In genomic region chr11:94131363-94132115, GRCh38 we compare ENCODE assay signal across 9 cellular contexts. TPM values are rescaled to one million over a fixed set of nuclear protein-coding genes. Genes with fewer than 3 reads are reported as not detected.
DNase-seq lines count a peak whose midpoint lies in the region; ATAC-seq and TF ChIP-seq lines count a peak whose summit lies in the region.
"Had no signal": no experiment of that assay in that cellular context is flagged by ENCODE, and none has a peak within 500 bp of the region (broad histone marks: within the 10 kb centered on the region; RNA-seq: fewer than 3 reads in every experiment).

No MANE protein-coding gene starts in this region.

- peaks cover 60% of the 10 kb centered on the region for H3K4me1 ChIP-seq in HUES48 (ENCODE audit: control insufficient read depth, insufficient read depth, low read length)
- H3K4me1 ChIP-seq in foreskin keratinocyte = peaks cover 43% of the 10 kb centered on the region

- ATAC-seq in SK-N-SH treated with all-trans-retinoic acid at 6 μM for 48 hours = no peak
- ATAC-seq in foreskin keratinocyte = peak; percentile 4
- ATAC-seq in GM19324 (IDR thresholded peaks at IDR 0.05; ENCODE audit: low FRiP score, unreplicated experiment) = no peak
- no peak for ATAC-seq in GM21723 (IDR thresholded peaks at IDR 0.05; ENCODE audit: unreplicated experiment)

- no peak overlapping the region for H3K27ac Mint-ChIP-seq in activated T-helper 2 cell treated with anti-CD3 and anti-CD28 coated beads, Interferon-gamma antibody, Interleukin-2, Interleukin-4, amounts not matched to agents 10 μg/mL and 5 μg/mL and 100 μg/mL, durations not matched to agents 14 hours and 24 hours and 36 hours
- H3K27ac Mint-ChIP-seq: progenitor cell of endocrine pancreas had no signal

- H3K9me3 ChIP-seq in HUES48 (ENCODE audit: control insufficient read depth, insufficient read depth, low read length) = no peaks in the 10 kb centered on the region

- H3K27me3 Mint-ChIP-seq in activated T-helper 2 cell treated with anti-CD3 and anti-CD28 coated beads, Interferon-gamma antibody, Interleukin-2, Interleukin-4, amounts not matched to agents 10 μg/mL and 5 μg/mL and 100 μg/mL, durations not matched to agents 14 hours and 24 hours and 36 hours (ENCODE audit: low read depth) = no peaks in the 10 kb centered on the region
- H3K27me3 Mint-ChIP-seq: progenitor cell of endocrine pancreas had no signal

- no peak overlapping the region for H3K4me3 Mint-ChIP-seq in activated T-helper 2 cell treated with anti-CD3 and anti-CD28 coated beads, Interferon-gamma antibody, Interleukin-2, Interleukin-4, amounts not matched to agents 10 μg/mL and 5 μg/mL and 100 μg/mL, durations not matched to agents 14 hours and 24 hours and 36 hours (ENCODE audit: low read depth)

- TF ChIP-seq CTCF in foreskin keratinocyte (conservative IDR thresholded peaks at IDR 0.05) = no peak

- peaks cover 8% of the 10 kb centered on the region for H3K36me3 Mint-ChIP-seq in activated T-helper 2 cell treated with anti-CD3 and anti-CD28 coated beads, Interferon-gamma antibody, Interleukin-2, Interleukin-4, amounts not matched to agents 10 μg/mL and 5 μg/mL and 100 μg/mL, durations not matched to agents 14 hours and 24 hours and 36 hours (ENCODE audit: low read depth)

- intact Hi-C loops in activated T-helper 2 cell treated with anti-CD3 and anti-CD28 coated beads, Interferon-gamma antibody, Interleukin-2, Interleukin-4, amounts not matched to agents 10 μg/mL and 5 μg/mL and 100 μg/mL, durations not matched to agents 14 hours and 24 hours and 36 hours (cut with micrococcal nuclease) = loop anchor here (10.0 kb wide), 4 partner anchors 347 to 963 kb away; partner anchors contain the start of genes CWC15, KDM4D and MED17

- H3K27ac ChIP-seq in HUES48 (ENCODE audit: low read depth, low read length) = no peak overlapping the region
- H3K27ac ChIP-seq in foreskin keratinocyte = peak overlapping the region; percentile 90
- peak overlapping the region in 17 of 21 experiments; percentile 35 to 97 (median 92) for H3K27ac ChIP-seq in skin epidermis

- H3K4me3 ChIP-seq in HUES48 (ENCODE audit: low read depth, low read length) (peak overlapping the region; percentile 87), skin epidermis (peak overlapping the region in 6 of 7 experiments; percentile 8 to 94 (median 81))

- peaks cover 3% of the 10 kb centered on the region; the same call in 1 of the 2 replicates for H3K27me3 ChIP-seq in HUES48 (ENCODE audit: control insufficient read depth, insufficient read depth, low read length)
- H3K27me3 ChIP-seq in foreskin keratinocyte = no peaks in the 10 kb centered on the region

- DNase-seq in foreskin keratinocyte (peak in 1 of 2 donors; percentile 66), HuH-7.5 (ENCODE audit: low spot score) (no peak)
- no peak for DNase-seq in activated T-helper 2 cell treated with anti-CD3 and anti-CD28 coated beads, Interferon-gamma antibody, Interleukin-2, Interleukin-4, amounts not matched to agents 10 μg/mL and 5 μg/mL and 100 μg/mL, durations not matched to agents 14 hours and 24 hours and 36 hours (ENCODE audit: low spot score)

- H3K36me3 ChIP-seq in HUES48 (ENCODE audit: control insufficient read depth, insufficient read depth, low read length) = no peaks in the 10 kb centered on the region

- H3K9ac ChIP-seq in HUES48 (ENCODE audit: low read depth, low read length) = no peak overlapping the region

- no peaks in the 10 kb centered on the region for H3K9me3 Mint-ChIP-seq in activated T-helper 2 cell treated with anti-CD3 and anti-CD28 coated beads, Interferon-gamma antibody, Interleukin-2, Interleukin-4, amounts not matched to agents 10 μg/mL and 5 μg/mL and 100 μg/mL, durations not matched to agents 14 hours and 24 hours and 36 hours

- H3K4me1 Mint-ChIP-seq in activated T-helper 2 cell treated with anti-CD3 and anti-CD28 coated beads, Interferon-gamma antibody, Interleukin-2, Interleukin-4, amounts not matched to agents 10 μg/mL and 5 μg/mL and 100 μg/mL, durations not matched to agents 14 hours and 24 hours and 36 hours (ENCODE audit: low read depth) = peaks cover 47% of the 10 kb centered on the region

TF ChIP-seq in SK-N-SH treated with all-trans-retinoic acid at 6 μM for 48 hours, 23 proteins besides CTCF, POLR2A, EP300 and RAD21:
- peak; percentile 30; the same call in 1 of the 2 replicates for TF ChIP-seq TSHZ2 (CRISPR knock-in tag; IDR thresholded peaks at IDR 0.05)
- no peak for TF ChIP-seq ZC3H10 (CRISPR knock-in tag; IDR thresholded peaks at IDR 0.05)

RNA-seq across cellular contexts. Expression of gene PANX1, which starts 2.9 kb away (rescaled TPM):
- 67.1 and 69.4 TPM in 2 replicates for total RNA-seq in foreskin keratinocyte
- polyA plus RNA-seq in foreskin keratinocyte = 16.6 and 17.9 TPM in 2 replicates
- 18.1 and 20.0 TPM in 2 replicates for total RNA-seq in activated T-helper 2 cell treated with anti-CD3 and anti-CD28 coated beads, Interferon-gamma antibody, Interleukin-2, Interleukin-4, amounts not matched to agents 10 μg/mL and 5 μg/mL and 100 μg/mL, durations not matched to agents 14 hours and 24 hours and 36 hours
